ENCODE assay signal across 9 cellular contexts in the genomic region with DNA sequence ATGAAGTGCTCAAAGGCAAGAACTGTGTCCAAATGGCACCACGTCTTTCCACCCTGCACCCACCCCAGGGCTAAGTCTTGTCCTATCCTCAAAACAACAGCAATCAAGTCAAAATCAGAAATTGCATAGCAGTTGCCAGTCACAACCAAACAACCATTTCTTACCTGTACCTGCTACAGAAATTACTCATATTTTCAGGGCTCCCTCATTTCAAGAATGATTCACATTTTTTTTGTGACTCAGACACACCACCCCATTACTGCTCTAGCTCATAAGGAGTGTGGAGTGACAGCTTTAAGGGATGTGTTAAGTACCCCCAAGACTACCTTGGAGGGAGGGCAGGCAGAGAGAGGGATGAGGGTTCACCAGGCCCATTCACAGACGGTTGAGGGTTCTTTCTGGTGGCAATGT.
A peak's percentile ranks its signal among the peaks of the same experiment; 100 is the strongest.
DNase-seq lines count a peak whose midpoint lies in the region; ATAC-seq lines count a peak whose summit lies in the region.
"Had no signal": no experiment of that assay in that cellular context is flagged by ENCODE, and none has a peak within 500 bp of the region (broad histone marks: within the 10 kb centered on the region; RNA-seq: fewer than 3 reads in every experiment).

No MANE protein-coding gene starts in this region.

- peaks cover 75% of the 10 kb centered on the region for H3K4me1 Mint-ChIP-seq in activated CD4-positive, alpha-beta T cell treated with anti-CD3 and anti-CD28 coated beads, Interleukin-2, amount 10 ng/mL, durations not matched to agents 24 days and 14 days
- peaks cover 92% of the 10 kb centered on the region for H3K4me1 Mint-ChIP-seq in stimulated activated effector memory CD8-positive, alpha-beta T cell treated with anti-CD3 and anti-CD28 coated beads, Interleukin-12 subunit alpha, Interleukin-12 subunit beta, amount 100 ng/mL, for 72 hours

- peak; percentile 60 for ATAC-seq in HG03045 (IDR thresholded peaks at IDR 0.05; ENCODE audit: unreplicated experiment)
- peak; percentile 97 for ATAC-seq in stimulated activated effector memory CD8-positive, alpha-beta T cell treated with anti-CD3 and anti-CD28 coated beads, Interleukin-12 subunit alpha, Interleukin-12 subunit beta, amount 100 ng/mL, for 72 hours

- peak overlapping the region; percentile 94 for H3K27ac Mint-ChIP-seq in activated CD4-positive, alpha-beta T cell treated with anti-CD3 and anti-CD28 coated beads, Interleukin-2, amount 10 ng/mL, durations not matched to agents 24 days and 14 days
- peak overlapping the region; percentile 88 for H3K27ac Mint-ChIP-seq in stimulated activated effector memory CD8-positive, alpha-beta T cell treated with anti-CD3 and anti-CD28 coated beads, Interleukin-12 subunit alpha, Interleukin-12 subunit beta, amount 100 ng/mL, for 72 hours

- peaks cover 3% of the 10 kb centered on the region for H3K9me3 Mint-ChIP-seq in activated CD4-positive, alpha-beta T cell treated with anti-CD3 and anti-CD28 coated beads, Interleukin-2, amount 10 ng/mL, durations not matched to agents 24 days and 14 days
- no peaks in the 10 kb centered on the region for H3K9me3 Mint-ChIP-seq in stimulated activated effector memory CD8-positive, alpha-beta T cell treated with anti-CD3 and anti-CD28 coated beads, Interleukin-12 subunit alpha, Interleukin-12 subunit beta, amount 100 ng/mL, for 72 hours

- peak; percentile 78 for DNase-seq in activated CD4-positive, alpha-beta T cell treated with anti-CD3 and anti-CD28 coated beads, Interleukin-2, amount 10 ng/mL, durations not matched to agents 24 days and 14 days
- DNase-seq in activated CD4-positive, alpha-beta T cell treated with anti-CD3 and anti-CD28 coated beads, Interleukin-2, amount 50 U/mL, for 1 hour: no peak
- DNase-seq in activated T-cell treated with anti-CD3 and anti-CD28 coated beads, Interleukin-2, amount 50 U/mL, for 48 hours: peak; percentile 71 to 72
- DNase-seq in stimulated activated effector memory CD8-positive, alpha-beta T cell treated with anti-CD3 and anti-CD28 coated beads, Interleukin-12 subunit alpha, Interleukin-12 subunit beta, amount 100 ng/mL, for 72 hours (ENCODE audit: low spot score in 2 of 2): peak in 1 of 2 donors; percentile 79
- no peak for DNase-seq in NCI-H2081 treated with DMSO at 0.1 percent for 48 hours (lab: John Stamatoyannopoulos, UW)
- no peak for DNase-seq in pons (ENCODE audit: low spot score)
- no peak for DNase-seq in nucleus accumbens (lab: John Stamatoyannopoulos, UW)
- DNase-seq: NCI-H1092 had no signal

- peaks cover 42% of the 10 kb centered on the region for H3K36me3 Mint-ChIP-seq in activated CD4-positive, alpha-beta T cell treated with anti-CD3 and anti-CD28 coated beads, Interleukin-2, amount 10 ng/mL, durations not matched to agents 24 days and 14 days (ENCODE audit: low read depth)
- peaks cover 49% of the 10 kb centered on the region for H3K36me3 Mint-ChIP-seq in stimulated activated effector memory CD8-positive, alpha-beta T cell treated with anti-CD3 and anti-CD28 coated beads, Interleukin-12 subunit alpha, Interleukin-12 subunit beta, amount 100 ng/mL, for 72 hours

- H3K4me3 Mint-ChIP-seq in activated CD4-positive, alpha-beta T cell treated with anti-CD3 and anti-CD28 coated beads, Interleukin-2, amount 10 ng/mL, durations not matched to agents 24 days and 14 days: peak overlapping the region; percentile 65
- peak overlapping the region; percentile 41 for H3K4me3 Mint-ChIP-seq in stimulated activated effector memory CD8-positive, alpha-beta T cell treated with anti-CD3 and anti-CD28 coated beads, Interleukin-12 subunit alpha, Interleukin-12 subunit beta, amount 100 ng/mL, for 72 hours

- no peaks in the 10 kb centered on the region for H3K27me3 Mint-ChIP-seq in activated CD4-positive, alpha-beta T cell treated with anti-CD3 and anti-CD28 coated beads, Interleukin-2, amount 10 ng/mL, durations not matched to agents 24 days and 14 days

- intact Hi-C loops in activated CD4-positive, alpha-beta T cell treated with anti-CD3 and anti-CD28 coated beads, Interleukin-2, amount 10 ng/mL, durations not matched to agents 24 days and 14 days (cut with micrococcal nuclease): loop anchor here (1.0 to 2.0 kb wide), 8 partner anchors 17 to 181 kb away; a partner anchor contains a TSS

Comparison
In these comparisons a context has a peak if more than half of its experiments do, and no peak if none do; other contexts are left out.
1. DNase-seq: peak in activated CD4-positive, alpha-beta T cell treated with anti-CD3 and anti-CD28 coated beads, Interleukin-2, amount 10 ng/mL, durations not matched to agents 24 days and 14 days (single experiment) and activated T-cell treated with anti-CD3 and anti-CD28 coated beads, Interleukin-2, amount 50 U/mL, for 48 hours (2 of 2); none in activated CD4-positive, alpha-beta T cell treated with anti-CD3 and anti-CD28 coated beads, Interleukin-2, amount 50 U/mL, for 1 hour (single experiment), NCI-H2081 treated with DMSO at 0.1 percent for 48 hours (single experiment), pons (single experiment) and nucleus accumbens (0 of 56).